ENCODE assay signal across 1 cellular context in genomic region chr5:150517272-150518152, GRCh38.
TF ChIP-seq lines count a peak whose summit lies in the region.

No MANE protein-coding gene starts in this region.

TF ChIP-seq in HepG2, 621 proteins besides CTCF, POLR2A, EP300 and RAD21 (continued from another document and continues in another):
- 0 out of 2 replicates have a peak, but pooled peaks have one; percentile 22 for TF ChIP-seq ZHX1 (CRISPR knock-in tag; IDR thresholded peaks at IDR 0.05; ENCODE audit: low read depth)
- no peak for TF ChIP-seq SYNCRIP (IDR thresholded peaks at IDR 0.05; ENCODE audit: insufficient read depth, low read depth, low read length)
- no peak for TF ChIP-seq SP1 (IDR thresholded peaks at IDR 0.05)
- TF ChIP-seq SP1 (CRISPR knock-in tag; IDR thresholded peaks at IDR 0.05), result 0 out of 2 replicates have a peak, but pooled peaks have one; percentile 17
- peak; percentile 65 for TF ChIP-seq GATA4 (IDR thresholded peaks at IDR 0.05; ENCODE audit: borderline replicate concordance, low read depth)
- TF ChIP-seq, protein P1, sequence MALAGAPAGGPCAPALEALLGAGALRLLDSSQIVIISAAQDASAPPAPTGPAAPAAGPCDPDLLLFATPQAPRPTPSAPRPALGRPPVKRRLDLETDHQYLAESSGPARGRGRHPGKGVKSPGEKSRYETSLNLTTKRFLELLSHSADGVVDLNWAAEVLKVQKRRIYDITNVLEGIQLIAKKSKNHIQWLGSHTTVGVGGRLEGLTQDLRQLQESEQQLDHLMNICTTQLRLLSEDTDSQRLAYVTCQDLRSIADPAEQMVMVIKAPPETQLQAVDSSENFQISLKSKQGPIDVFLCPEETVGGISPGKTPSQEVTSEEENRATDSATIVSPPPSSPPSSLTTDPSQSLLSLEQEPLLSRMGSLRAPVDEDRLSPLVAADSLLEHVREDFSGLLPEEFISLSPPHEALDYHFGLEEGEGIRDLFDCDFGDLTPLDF (CRISPR knock-in tag; IDR thresholded peaks at IDR 0.05), result no peak
- TF ChIP-seq ETV5 (CRISPR knock-in tag; IDR thresholded peaks at IDR 0.05; ENCODE audit: borderline replicate concordance), result peak; percentile 6; the same call in 1 of the 2 replicates
- no peak for TF ChIP-seq CC2D1A (CRISPR knock-in tag; IDR thresholded peaks at IDR 0.05)
- no peak for TF ChIP-seq NR1H2 (CRISPR knock-in tag; IDR thresholded peaks at IDR 0.05; ENCODE audit: borderline replicate concordance, low read depth)
- no peak for TF ChIP-seq SMARCC2 (IDR thresholded peaks at IDR 0.05)
- no peak for TF ChIP-seq ZFP41 (CRISPR knock-in tag; IDR thresholded peaks at IDR 0.05; ENCODE audit: borderline replicate concordance)
- no peak for TF ChIP-seq TGIF2 (CRISPR knock-in tag; IDR thresholded peaks at IDR 0.05)
- TF ChIP-seq ZIK1 (CRISPR knock-in tag; IDR thresholded peaks at IDR 0.05; ENCODE audit: borderline replicate concordance, low read depth), result 0 out of 2 replicates have a peak, but pooled peaks have one; percentile 39
- TF ChIP-seq, protein P2, sequence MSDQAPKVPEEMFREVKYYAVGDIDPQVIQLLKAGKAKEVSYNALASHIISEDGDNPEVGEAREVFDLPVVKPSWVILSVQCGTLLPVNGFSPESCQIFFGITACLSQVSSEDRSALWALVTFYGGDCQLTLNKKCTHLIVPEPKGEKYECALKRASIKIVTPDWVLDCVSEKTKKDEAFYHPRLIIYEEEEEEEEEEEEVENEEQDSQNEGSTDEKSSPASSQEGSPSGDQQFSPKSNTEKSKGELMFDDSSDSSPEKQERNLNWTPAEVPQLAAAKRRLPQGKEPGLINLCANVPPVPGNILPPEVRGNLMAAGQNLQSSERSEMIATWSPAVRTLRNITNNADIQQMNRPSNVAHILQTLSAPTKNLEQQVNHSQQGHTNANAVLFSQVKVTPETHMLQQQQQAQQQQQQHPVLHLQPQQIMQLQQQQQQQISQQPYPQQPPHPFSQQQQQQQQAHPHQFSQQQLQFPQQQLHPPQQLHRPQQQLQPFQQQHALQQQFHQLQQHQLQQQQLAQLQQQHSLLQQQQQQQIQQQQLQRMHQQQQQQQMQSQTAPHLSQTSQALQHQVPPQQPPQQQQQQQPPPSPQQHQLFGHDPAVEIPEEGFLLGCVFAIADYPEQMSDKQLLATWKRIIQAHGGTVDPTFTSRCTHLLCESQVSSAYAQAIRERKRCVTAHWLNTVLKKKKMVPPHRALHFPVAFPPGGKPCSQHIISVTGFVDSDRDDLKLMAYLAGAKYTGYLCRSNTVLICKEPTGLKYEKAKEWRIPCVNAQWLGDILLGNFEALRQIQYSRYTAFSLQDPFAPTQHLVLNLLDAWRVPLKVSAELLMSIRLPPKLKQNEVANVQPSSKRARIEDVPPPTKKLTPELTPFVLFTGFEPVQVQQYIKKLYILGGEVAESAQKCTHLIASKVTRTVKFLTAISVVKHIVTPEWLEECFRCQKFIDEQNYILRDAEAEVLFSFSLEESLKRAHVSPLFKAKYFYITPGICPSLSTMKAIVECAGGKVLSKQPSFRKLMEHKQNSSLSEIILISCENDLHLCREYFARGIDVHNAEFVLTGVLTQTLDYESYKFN (CRISPR knock-in tag; conservative IDR thresholded peaks at IDR 0.05), result peak; percentile 87
- TF ChIP-seq, protein P3, sequence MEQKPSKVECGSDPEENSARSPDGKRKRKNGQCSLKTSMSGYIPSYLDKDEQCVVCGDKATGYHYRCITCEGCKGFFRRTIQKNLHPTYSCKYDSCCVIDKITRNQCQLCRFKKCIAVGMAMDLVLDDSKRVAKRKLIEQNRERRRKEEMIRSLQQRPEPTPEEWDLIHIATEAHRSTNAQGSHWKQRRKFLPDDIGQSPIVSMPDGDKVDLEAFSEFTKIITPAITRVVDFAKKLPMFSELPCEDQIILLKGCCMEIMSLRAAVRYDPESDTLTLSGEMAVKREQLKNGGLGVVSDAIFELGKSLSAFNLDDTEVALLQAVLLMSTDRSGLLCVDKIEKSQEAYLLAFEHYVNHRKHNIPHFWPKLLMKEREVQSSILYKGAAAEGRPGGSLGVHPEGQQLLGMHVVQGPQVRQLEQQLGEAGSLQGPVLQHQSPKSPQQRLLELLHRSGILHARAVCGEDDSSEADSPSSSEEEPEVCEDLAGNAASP (CRISPR knock-in tag; IDR thresholded peaks at IDR 0.05; ENCODE audit: borderline replicate concordance), result peak; percentile 88; the same call in 1 of the 2 replicates
- peak; percentile 89 for TF ChIP-seq ESRRA (CRISPR knock-in tag; IDR thresholded peaks at IDR 0.05; ENCODE audit: low read depth)
- 0 out of 2 replicates have a peak, but pooled peaks have one; percentile 24 for TF ChIP-seq ZMYM4 (CRISPR knock-in tag; IDR thresholded peaks at IDR 0.05)
- TF ChIP-seq, protein P4, sequence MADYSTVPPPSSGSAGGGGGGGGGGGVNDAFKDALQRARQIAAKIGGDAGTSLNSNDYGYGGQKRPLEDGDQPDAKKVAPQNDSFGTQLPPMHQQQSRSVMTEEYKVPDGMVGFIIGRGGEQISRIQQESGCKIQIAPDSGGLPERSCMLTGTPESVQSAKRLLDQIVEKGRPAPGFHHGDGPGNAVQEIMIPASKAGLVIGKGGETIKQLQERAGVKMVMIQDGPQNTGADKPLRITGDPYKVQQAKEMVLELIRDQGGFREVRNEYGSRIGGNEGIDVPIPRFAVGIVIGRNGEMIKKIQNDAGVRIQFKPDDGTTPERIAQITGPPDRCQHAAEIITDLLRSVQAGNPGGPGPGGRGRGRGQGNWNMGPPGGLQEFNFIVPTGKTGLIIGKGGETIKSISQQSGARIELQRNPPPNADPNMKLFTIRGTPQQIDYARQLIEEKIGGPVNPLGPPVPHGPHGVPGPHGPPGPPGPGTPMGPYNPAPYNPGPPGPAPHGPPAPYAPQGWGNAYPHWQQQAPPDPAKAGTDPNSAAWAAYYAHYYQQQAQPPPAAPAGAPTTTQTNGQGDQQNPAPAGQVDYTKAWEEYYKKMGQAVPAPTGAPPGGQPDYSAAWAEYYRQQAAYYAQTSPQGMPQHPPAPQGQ (CRISPR knock-in tag; IDR thresholded peaks at IDR 0.05; ENCODE audit: borderline replicate concordance), result no peak
- no peak for TF ChIP-seq ELF4 (CRISPR knock-in tag; IDR thresholded peaks at IDR 0.05; ENCODE audit: borderline replicate concordance)
- TF ChIP-seq ZNF121 (CRISPR knock-in tag; IDR thresholded peaks at IDR 0.05), result peak; percentile 99
- TF ChIP-seq, protein P5, sequence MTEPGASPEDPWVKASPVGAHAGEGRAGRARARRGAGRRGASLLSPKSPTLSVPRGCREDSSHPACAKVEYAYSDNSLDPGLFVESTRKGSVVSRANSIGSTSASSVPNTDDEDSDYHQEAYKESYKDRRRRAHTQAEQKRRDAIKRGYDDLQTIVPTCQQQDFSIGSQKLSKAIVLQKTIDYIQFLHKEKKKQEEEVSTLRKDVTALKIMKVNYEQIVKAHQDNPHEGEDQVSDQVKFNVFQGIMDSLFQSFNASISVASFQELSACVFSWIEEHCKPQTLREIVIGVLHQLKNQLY (CRISPR knock-in tag; IDR thresholded peaks at IDR 0.05), result 0 out of 2 replicates have a peak, but pooled peaks have one; percentile 9
- TF ChIP-seq ZNF512 (CRISPR knock-in tag; IDR thresholded peaks at IDR 0.05), result no peak
- peak; percentile 88 for TF ChIP-seq RXRA (CRISPR knock-in tag; IDR thresholded peaks at IDR 0.05)
- TF ChIP-seq ZNF615 (CRISPR knock-in tag; IDR thresholded peaks at IDR 0.05; ENCODE audit: borderline replicate concordance), result no peak
- peak; percentile 79 for TF ChIP-seq TEAD3 (CRISPR knock-in tag; optimal IDR thresholded peaks at IDR 0.05; ENCODE audit: borderline replicate concordance)
- no peak for TF ChIP-seq BATF2 (CRISPR knock-in tag; IDR thresholded peaks at IDR 0.05)
- TF ChIP-seq FOXJ3 (CRISPR knock-in tag; IDR thresholded peaks at IDR 0.05; ENCODE audit: borderline replicate concordance), result peak; percentile 48; the same call in 1 of the 2 replicates
- no peak for TF ChIP-seq ZNF619 (CRISPR knock-in tag; IDR thresholded peaks at IDR 0.05)
- TF ChIP-seq RCOR2 (CRISPR knock-in tag; IDR thresholded peaks at IDR 0.05), result peak; percentile 95
- no peak for TF ChIP-seq THAP9 (CRISPR knock-in tag; IDR thresholded peaks at IDR 0.05; ENCODE audit: borderline replicate concordance)
- TF ChIP-seq BCL6 (CRISPR knock-in tag; IDR thresholded peaks at IDR 0.05), result peak; percentile 81
- TF ChIP-seq ZNF382 (CRISPR knock-in tag; IDR thresholded peaks at IDR 0.05; ENCODE audit: borderline replicate concordance), result no peak
- TF ChIP-seq, protein P6, sequence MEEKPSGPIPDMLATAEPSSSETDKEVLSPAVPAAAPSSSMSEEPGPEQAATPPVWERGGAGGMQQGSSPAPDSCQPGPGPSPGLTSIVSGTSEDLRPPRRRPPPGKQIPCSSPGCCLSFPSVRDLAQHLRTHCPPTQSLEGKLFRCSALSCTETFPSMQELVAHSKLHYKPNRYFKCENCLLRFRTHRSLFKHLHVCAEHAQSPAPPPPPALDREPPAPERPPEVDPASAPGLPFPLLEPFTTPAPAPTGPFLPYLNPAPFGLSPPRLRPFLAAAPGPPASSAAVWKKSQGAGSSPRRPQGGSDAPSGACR (CRISPR knock-in tag; IDR thresholded peaks at IDR 0.05), result no peak
- TF ChIP-seq TBX2 (CRISPR knock-in tag; IDR thresholded peaks at IDR 0.05; ENCODE audit: borderline replicate concordance), result peak; percentile 95
- no peak for TF ChIP-seq CREB1 (IDR thresholded peaks at IDR 0.05)
- TF ChIP-seq CREB1 (CRISPR knock-in tag; IDR thresholded peaks at IDR 0.05), result 0 out of 2 replicates have a peak, but pooled peaks have one; percentile 19
- TF ChIP-seq, protein P7, sequence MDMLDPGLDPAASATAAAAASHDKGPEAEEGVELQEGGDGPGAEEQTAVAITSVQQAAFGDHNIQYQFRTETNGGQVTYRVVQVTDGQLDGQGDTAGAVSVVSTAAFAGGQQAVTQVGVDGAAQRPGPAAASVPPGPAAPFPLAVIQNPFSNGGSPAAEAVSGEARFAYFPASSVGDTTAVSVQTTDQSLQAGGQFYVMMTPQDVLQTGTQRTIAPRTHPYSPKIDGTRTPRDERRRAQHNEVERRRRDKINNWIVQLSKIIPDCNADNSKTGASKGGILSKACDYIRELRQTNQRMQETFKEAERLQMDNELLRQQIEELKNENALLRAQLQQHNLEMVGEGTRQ (IDR thresholded peaks at IDR 0.05; ENCODE audit: low read depth, low read length), result no peak
- TF ChIP-seq, protein P7 (CRISPR knock-in tag; IDR thresholded peaks at IDR 0.05; ENCODE audit: borderline replicate concordance), result no peak; the same call in 1 of the 2 replicates
- peak; percentile 60; the same call in 1 of the 2 replicates for TF ChIP-seq SOX5 (CRISPR knock-in tag; IDR thresholded peaks at IDR 0.05; ENCODE audit: borderline replicate concordance)
